1 cellular context compared by ENCODE assay signal in the genomic region with DNA sequence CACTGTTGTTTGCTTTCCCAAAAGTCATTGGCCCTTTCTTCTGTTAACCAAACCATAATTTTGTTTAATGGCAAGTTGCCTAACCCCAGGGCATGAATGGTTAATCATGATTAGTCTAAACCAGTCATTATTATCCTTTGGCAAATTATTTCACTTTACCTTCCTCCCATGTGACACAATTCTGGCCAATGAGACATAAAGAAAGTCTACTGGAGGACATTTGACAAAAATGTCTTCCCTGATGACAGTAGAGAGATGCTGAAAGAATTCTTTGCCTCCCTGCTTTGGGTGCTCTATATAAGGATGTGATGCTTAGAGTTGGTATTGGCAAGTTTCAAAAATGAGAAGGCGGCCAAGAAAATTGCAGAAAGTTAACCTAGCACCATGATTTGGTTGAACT.
TF ChIP-seq lines count a peak whose summit lies in the region.

No MANE protein-coding gene starts in this region.

TF ChIP-seq in HCT116, 20 proteins besides CTCF, POLR2A, EP300 and RAD21 (continued from another document):
- TF ChIP-seq, protein P1, sequence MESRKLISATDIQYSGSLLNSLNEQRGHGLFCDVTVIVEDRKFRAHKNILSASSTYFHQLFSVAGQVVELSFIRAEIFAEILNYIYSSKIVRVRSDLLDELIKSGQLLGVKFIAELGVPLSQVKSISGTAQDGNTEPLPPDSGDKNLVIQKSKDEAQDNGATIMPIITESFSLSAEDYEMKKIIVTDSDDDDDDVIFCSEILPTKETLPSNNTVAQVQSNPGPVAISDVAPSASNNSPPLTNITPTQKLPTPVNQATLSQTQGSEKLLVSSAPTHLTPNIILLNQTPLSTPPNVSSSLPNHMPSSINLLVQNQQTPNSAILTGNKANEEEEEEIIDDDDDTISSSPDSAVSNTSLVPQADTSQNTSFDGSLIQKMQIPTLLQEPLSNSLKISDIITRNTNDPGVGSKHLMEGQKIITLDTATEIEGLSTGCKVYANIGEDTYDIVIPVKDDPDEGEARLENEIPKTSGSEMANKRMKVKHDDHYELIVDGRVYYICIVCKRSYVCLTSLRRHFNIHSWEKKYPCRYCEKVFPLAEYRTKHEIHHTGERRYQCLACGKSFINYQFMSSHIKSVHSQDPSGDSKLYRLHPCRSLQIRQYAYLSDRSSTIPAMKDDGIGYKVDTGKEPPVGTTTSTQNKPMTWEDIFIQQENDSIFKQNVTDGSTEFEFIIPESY (IDR thresholded peaks at IDR 0.05; ENCODE audit: extremely low read depth, insufficient replicate concordance, low read length) = no peak
- TF ChIP-seq ZNF274 (IDR thresholded peaks at IDR 0.05; ENCODE audit: low read depth, low read length) (no peak), SRF (IDR thresholded peaks at IDR 0.05; ENCODE audit: low read depth) (no peak), SP1 (IDR thresholded peaks at IDR 0.05; ENCODE audit: low read depth) (no peak), ZFX (IDR thresholded peaks at IDR 0.05) (no peak), ELF1 (IDR thresholded peaks at IDR 0.05; ENCODE audit: borderline replicate concordance, low read depth) (no peak), EZH2 (IDR thresholded peaks at IDR 0.05) (no peak), CBX3 (IDR thresholded peaks at IDR 0.05; ENCODE audit: low read depth) (no peak)
